Comparison of ENCODE assay signal across 10 cellular contexts in the genomic region with DNA sequence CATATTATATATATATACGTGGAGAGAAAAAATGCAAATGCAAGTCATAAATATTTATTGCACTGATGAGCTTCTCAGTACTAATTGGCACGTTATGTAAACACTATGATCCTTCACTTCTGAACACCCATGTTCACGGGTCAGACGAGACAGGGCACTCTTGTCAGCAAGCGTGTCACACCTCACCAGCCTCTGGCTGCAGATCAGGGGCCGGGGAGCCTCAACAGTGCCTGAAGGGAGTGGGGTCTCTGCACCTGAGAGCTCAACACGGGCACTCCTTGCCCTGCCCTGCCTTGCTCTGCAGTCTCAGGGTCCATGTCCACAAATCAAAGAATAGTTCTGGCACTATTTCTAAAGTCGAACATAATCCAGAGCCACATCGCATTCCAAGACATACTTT. TPM values are rescaled to one million over a fixed set of nuclear protein-coding genes. Genes with fewer than 3 reads are reported as not detected.
DNase-seq lines count a peak whose midpoint lies in the region; ATAC-seq, FAIRE-seq and TF ChIP-seq lines count a peak whose summit lies in the region.
"Had no signal": no experiment of that assay in that cellular context is flagged by ENCODE, and none has a peak within 500 bp of the region (broad histone marks: within the 10 kb centered on the region; RNA-seq: fewer than 3 reads in every experiment).

No MANE protein-coding gene starts in this region.

- no peak overlapping the region for H3K27ac ChIP-seq in CD4-positive, alpha-beta T cell (ENCODE audit: low read depth, low read length)
- H3K27ac ChIP-seq in H9 (ENCODE audit: insufficient read length, low read depth, low read length) (no peak overlapping the region), HepG2 (ENCODE audit: extremely low read length, insufficient read depth, low read length) (no peak overlapping the region)

- no peak overlapping the region for H3K23ac ChIP-seq in H9 (ENCODE audit: insufficient read length, low read depth, low read length)

- no peak for TF ChIP-seq RAD21 in HepG2 (CRISPR knock-in tag; IDR thresholded peaks at IDR 0.05)

- no peak overlapping the region for H2BK15ac ChIP-seq in H9 (ENCODE audit: low read depth, low read length)

- intact Hi-C loops in CD4-positive, alpha-beta T cell (cut with DNase I, micrococcal nuclease): loop anchor here (5.0 to 10.0 kb wide), 2 partner anchors 247 to 416 kb away; partner anchors contain the start of gene FOXJ3 (in 1 of the 2)
- intact Hi-C loops in HepG2 (cut with micrococcal nuclease; ENCODE audit: unreplicated experiment): no loop called here

- ATAC-seq in CD4-positive, alpha-beta T cell (ENCODE audit: poor library complexity): no peak
- ATAC-seq in activated naive CD4-positive, alpha-beta T cell treated with anti-CD3 and anti-CD28 coated beads, Interleukin-2, amount 50 U/mL, for 72 hours: no peak
- no peak for ATAC-seq in natural killer cell treated with Interleukin-12 subunit alpha and Interleukin-12 subunit beta and Interleukin-15 and Interleukin-18, amount 100 ng/mL, for 72 hours
- no peak for ATAC-seq in HepG2
- no peak for ATAC-seq in activated CD4-positive, CD25-positive, alpha-beta regulatory T cell treated with anti-CD3 and anti-CD28 coated beads, Interleukin-2, amount 50 U/mL, for 24 hours

- no peaks in the 10 kb centered on the region for H3K27me3 Mint-ChIP-seq in CD4-positive, alpha-beta T cell
- H3K27me3 Mint-ChIP-seq in H9 (ENCODE audit: low read depth): peaks cover 59% of the 10 kb centered on the region
- H3K27me3 Mint-ChIP-seq in natural killer cell treated with Interleukin-12 subunit alpha and Interleukin-12 subunit beta and Interleukin-15 and Interleukin-18, amount 100 ng/mL, for 72 hours: no peaks in the 10 kb centered on the region

- no peak overlapping the region for H2AK5ac ChIP-seq in H9 (ENCODE audit: insufficient read length, low read length)

- H3K4me1 ChIP-seq in H9 (ENCODE audit: insufficient read depth, low read length): peaks cover 7% of the 10 kb centered on the region
- no peaks in the 10 kb centered on the region for H3K4me1 ChIP-seq in HepG2 (ENCODE audit: insufficient read depth, low read length)

- H4K20me1 ChIP-seq in H9 (ENCODE audit: control insufficient read depth, insufficient read depth, insufficient read length) (no peaks in the 10 kb centered on the region), HepG2 (ENCODE audit: insufficient read depth, low read length) (no peaks in the 10 kb centered on the region)

- no peak overlapping the region for H3K4me3 ChIP-seq in HepG2 (replicated peaks in 1 of 3; ENCODE audit: insufficient read depth in 1 of 3, low read depth in 2 of 3, low read length in 3 of 3)

- no peak for TF ChIP-seq EP300 in HepG2 (IDR thresholded peaks at IDR 0.05; ENCODE audit: low read depth in 2 of 2, low read length in 2 of 2)
- no peak for TF ChIP-seq EP300 in HepG2 (CRISPR knock-in tag; IDR thresholded peaks at IDR 0.05; ENCODE audit: borderline replicate concordance)

- H3K36me3 ChIP-seq in HepG2 (replicated peaks in 1 of 2; ENCODE audit: control insufficient read depth in 1 of 2, insufficient read depth in 2 of 2, low read length in 2 of 2): no peaks in the 10 kb centered on the region
- H3K36me3 ChIP-seq: heart left ventricle had no signal

- H3K79me2 ChIP-seq in H9 (ENCODE audit: insufficient read depth, low read length) (no peaks in the 10 kb centered on the region), HepG2 (ENCODE audit: insufficient read depth, low read length) (no peaks in the 10 kb centered on the region)

- no CpG with 5 or more reads among the region's 9 CpGs for WGBS in H9 (ENCODE audit: extremely low coverage, insufficient read length, low lambda C conversion rate)
- 29% methylated on average over 9 of the region's 9 CpGs for WGBS in HepG2 (ENCODE audit: low lambda C conversion rate)

- in situ Hi-C loops in HepG2 (cut with HindIII; ENCODE audit: extremely low pct_ligation_motif_present, low pct_unique_long_range_greater_than_20kb): loop anchor here (10.0 kb wide), 1 partner anchor 56 kb away; no protein-coding TSS in a partner anchor

- H3K18ac ChIP-seq in H9 (ENCODE audit: insufficient read length, low read depth, low read length): no peak overlapping the region

- no peak overlapping the region for H3K14ac ChIP-seq in H9 (ENCODE audit: insufficient read depth, low read length)

- H2BK20ac ChIP-seq in H9 (ENCODE audit: low read depth, low read length, poor library complexity, severe bottlenecking): no peak overlapping the region

- no peak overlapping the region for H3K56ac ChIP-seq in H9 (ENCODE audit: insufficient read length, low read depth, low read length)

- CTCF ChIA-PET in CD4-positive, alpha-beta T cell (lab: Charles Lee): interaction anchor here (1.0 to 1.7 kb wide), 2 partner anchors 10 to 28 kb away, joined by 4 to 5 read pairs; no protein-coding TSS in a partner anchor
- CTCF ChIA-PET in HepG2 (lab: Yijun Ruan, JAX; ENCODE audit: low intra/inter-chr PET ratio, low total read pairs): no interaction called here

- peaks cover 4% of the 10 kb centered on the region for H3K9me3 Mint-ChIP-seq in CD4-positive, alpha-beta T cell
- H3K9me3 Mint-ChIP-seq in H9: peaks cover 4 to 6% of the 10 kb centered on the region in 2 experiments; a peak in 3 of 5 replicates
- peaks cover 0 to 11% of the 10 kb centered on the region in 2 donors for H3K9me3 Mint-ChIP-seq in activated naive CD4-positive, alpha-beta T cell treated with anti-CD3 and anti-CD28 coated beads, Interleukin-2, amount 50 U/mL, for 72 hours
- no peaks in the 10 kb centered on the region for H3K9me3 Mint-ChIP-seq in natural killer cell treated with Interleukin-12 subunit alpha and Interleukin-12 subunit beta and Interleukin-15 and Interleukin-18, amount 100 ng/mL, for 72 hours

- H2BK120ac ChIP-seq in H9 (ENCODE audit: low read depth, low read length, poor library complexity, severe bottlenecking): no peak overlapping the region

- H2AFZ ChIP-seq in H9 (ENCODE audit: low read length): no peak overlapping the region
- H2AFZ ChIP-seq in HepG2 (ENCODE audit: low read length): no peak overlapping the region

- no peak overlapping the region for H3T11ph ChIP-seq in H9 (ENCODE audit: low read length)

- H3K4me2 ChIP-seq in H9 (ENCODE audit: insufficient read depth, insufficient read length, low read length) (peak overlapping the region; percentile 82), HepG2 (ENCODE audit: low read depth, low read length) (no peak overlapping the region)

- H4K8ac ChIP-seq in H9 (replicated peaks; ENCODE audit: insufficient read length, low read depth, low read length): no peak overlapping the region

- no peak for TF ChIP-seq POLR2A in HepG2 (IDR thresholded peaks at IDR 0.05; ENCODE audit: insufficient read depth in 1 of 2, low read depth in 2 of 2, low read length in 2 of 2)

- no peaks in the 10 kb centered on the region for H3K9me3 ChIP-seq in CD4-positive, alpha-beta T cell (ENCODE audit: control insufficient read depth, low read length)
- H3K9me3 ChIP-seq in H9 (ENCODE audit: control insufficient read depth, low read depth, low read length): no peaks in the 10 kb centered on the region
- no peaks in the 10 kb centered on the region for H3K9me3 ChIP-seq in HepG2 (ENCODE audit: low read length)

- H3K27ac Mint-ChIP-seq in CD4-positive, alpha-beta T cell: peak overlapping the region; percentile 95
- H3K27ac Mint-ChIP-seq in H9: no peak overlapping the region
- peak overlapping the region; percentile 23 to 85 for H3K27ac Mint-ChIP-seq in activated naive CD4-positive, alpha-beta T cell treated with anti-CD3 and anti-CD28 coated beads, Interleukin-2, amount 50 U/mL, for 72 hours
- peak overlapping the region; percentile 87 to 94 for H3K27ac Mint-ChIP-seq in natural killer cell treated with Interleukin-12 subunit alpha and Interleukin-12 subunit beta and Interleukin-15 and Interleukin-18, amount 100 ng/mL, for 72 hours
- H3K27ac Mint-ChIP-seq: dendritic cell treated with granulocyte-macrophage colony-stimulating factor and Interleukin-4, amounts not matched to agents 40 ng/mL and 50 ng/mL, for 4 days had no signal

- H3K9ac ChIP-seq in H9 (ENCODE audit: extremely low read depth, insufficient read length, low read length) (no peak overlapping the region), HepG2 (ENCODE audit: insufficient read depth, low read depth, low read length) (no peak overlapping the region)

- H2BK12ac ChIP-seq in H9 (ENCODE audit: insufficient read length, low read depth, low read length): no peak overlapping the region

- DNase-seq in CD4-positive, alpha-beta T cell: no peak
- DNase-seq in H9 (no peak), GM19239 (ENCODE audit: insufficient read length, low spot score) (no peak), HepG2 (ENCODE audit: low spot score) (no peak), mesenteric fat pad (ENCODE audit: low spot score) (no peak)
- DNase-seq in activated naive CD4-positive, alpha-beta T cell treated with anti-CD3 and anti-CD28 coated beads, Interleukin-2, amount 50 U/mL, for 72 hours (ENCODE audit: low spot score in 2 of 2): no peak
- DNase-seq in natural killer cell treated with Interleukin-12 subunit alpha and Interleukin-12 subunit beta and Interleukin-15 and Interleukin-18, amount 100 ng/mL, for 72 hours (ENCODE audit: low spot score): no peak

- no peak overlapping the region for H2BK5ac ChIP-seq in H9 (ENCODE audit: insufficient read length, low read length)

- H3K4me3 Mint-ChIP-seq in CD4-positive, alpha-beta T cell: peak overlapping the region; percentile 84
- peak overlapping the region; percentile 54 to 60; a peak in 4 of 5 replicates for H3K4me3 Mint-ChIP-seq in H9
- peak overlapping the region; percentile 67 for H3K4me3 Mint-ChIP-seq in natural killer cell treated with Interleukin-12 subunit alpha and Interleukin-12 subunit beta and Interleukin-15 and Interleukin-18, amount 100 ng/mL, for 72 hours
- H3K4me3 Mint-ChIP-seq: dendritic cell treated with granulocyte-macrophage colony-stimulating factor and Interleukin-4, amounts not matched to agents 40 ng/mL and 50 ng/mL, for 4 days had no signal

- H3K36me3 Mint-ChIP-seq in CD4-positive, alpha-beta T cell (ENCODE audit: low read depth): no peaks in the 10 kb centered on the region
- 0 out of 7 replicates have a peak, but pooled peaks cover 0 to 4% (median 0%) of the 10 kb centered on the region in 3 experiments for H3K36me3 Mint-ChIP-seq in H9 (ENCODE audit: insufficient read depth in 1 of 3, low read depth in 3 of 3)
- H3K36me3 Mint-ChIP-seq in activated naive CD4-positive, alpha-beta T cell treated with anti-CD3 and anti-CD28 coated beads, Interleukin-2, amount 50 U/mL, for 72 hours: peaks cover 0 to 18% of the 10 kb centered on the region in 2 donors
- H3K36me3 Mint-ChIP-seq in natural killer cell treated with Interleukin-12 subunit alpha and Interleukin-12 subunit beta and Interleukin-15 and Interleukin-18, amount 100 ng/mL, for 72 hours: peaks cover 16% of the 10 kb centered on the region

- H3K23me2 ChIP-seq in H9 (ENCODE audit: insufficient read length, low read depth, low read length, poor library complexity, severe bottlenecking): peaks cover 12% of the 10 kb centered on the region

- H4K91ac ChIP-seq in H9 (ENCODE audit: insufficient read length, low read depth, low read length): no peak overlapping the region

- no peaks in the 10 kb centered on the region for H3K27me3 ChIP-seq in CD4-positive, alpha-beta T cell (ENCODE audit: control insufficient read depth, insufficient read depth, low read length)
- peaks cover 22% of the 10 kb centered on the region for H3K27me3 ChIP-seq in H9 (ENCODE audit: insufficient read depth, low read length)
- H3K27me3 ChIP-seq in HepG2 (ENCODE audit: control insufficient read depth in 1 of 2, insufficient read depth in 2 of 2, low read length in 2 of 2): peaks cover 1 to 19% of the 10 kb centered on the region in 2 experiments; a peak in 4 of 5 replicates

- POLR2A ChIA-PET in CD4-positive, alpha-beta T cell (lab: Charles Lee): interaction anchor here (1.2 to 7.1 kb wide), 10 partner anchors 9 to 168 kb away, joined by 4 to 108 read pairs (median 8); no protein-coding TSS in a partner anchor
- POLR2A ChIA-PET in HepG2 (lab: Yijun Ruan, JAX): no interaction called here

- H3K4ac ChIP-seq in H9 (ENCODE audit: low read depth, low read length): no peak overlapping the region

- no TSS peak for BruUV-seq in HepG2 (replicated peaks; lab: Mats Ljungman, UMichigan)

- no peaks in the 10 kb centered on the region for H3K79me1 ChIP-seq in H9 (ENCODE audit: insufficient read depth, low read depth, low read length, poor library complexity, severe bottlenecking)

- H3K4me1 Mint-ChIP-seq in CD4-positive, alpha-beta T cell (ENCODE audit: low read depth): peaks cover 70% of the 10 kb centered on the region
- H3K4me1 Mint-ChIP-seq in H9: peaks cover 30 to 32% of the 10 kb centered on the region in 2 experiments
- peaks cover 63 to 66% of the 10 kb centered on the region in 2 donors for H3K4me1 Mint-ChIP-seq in natural killer cell treated with Interleukin-12 subunit alpha and Interleukin-12 subunit beta and Interleukin-15 and Interleukin-18, amount 100 ng/mL, for 72 hours (ENCODE audit: low read depth in 2 of 2)

- no peak for TF ChIP-seq CTCF in CD4-positive, alpha-beta T cell (IDR thresholded peaks at IDR 0.05)
- TF ChIP-seq CTCF in H9 (conservative IDR thresholded peaks at IDR 0.05) (no peak), HepG2 (CRISPR knock-in tag; IDR thresholded peaks at IDR 0.05) (no peak)

- no peak overlapping the region for H4K5ac ChIP-seq in H9 (ENCODE audit: insufficient read length, low read depth, low read length)

- no peak for FAIRE-seq in GM19239 (lab: Jason Lieb, UNC)
- FAIRE-seq in HepG2 (lab: Jason Lieb, UNC): no peak

RNA-seq across cellular contexts. Expression of gene HIVEP3, which starts 0.4 kb away (rescaled TPM):
- 1 to 10 TPM; 5.1 to 5.4 TPM for total RNA-seq in CD4-positive, alpha-beta T cell
- 1.2 and 1.4 TPM in 2 replicates for total RNA-seq in H9 (2021)
- 10 to 100 TPM; 13.3 to 25.0 TPM for total RNA-seq in activated naive CD4-positive, alpha-beta T cell treated with anti-CD3 and anti-CD28 coated beads, Interleukin-2, amount 50 U/mL, for 72 hours
- total RNA-seq in natural killer cell treated with Interleukin-12 subunit alpha and Interleukin-12 subunit beta and Interleukin-15 and Interleukin-18, amount 100 ng/mL, for 72 hours: 10 to 100 TPM; 17.9 to 32.0 TPM
- total RNA-seq in HepG2 (2016; rRNA removed; fragmentation: Illumina TruSeq; extraction: Trizol): not detected in 2 replicates
- total RNA-seq in HepG2 (2016; cell fraction: cytosol; rRNA removed; fragmentation: Illumina TruSeq; extraction: Trizol; ENCODE audit: low read depth): 0.18 TPM in 1 of 2 replicates, not detected in the other
- not detected in 2 replicates for total RNA-seq in HepG2 (2016; cell fraction: insoluble cytoplasmic fraction; rRNA removed; fragmentation: Illumina TruSeq; extraction: Trizol)
- total RNA-seq in HepG2 (2016; cell fraction: membrane; rRNA removed; fragmentation: Illumina TruSeq; extraction: Trizol): not detected in 2 replicates
- total RNA-seq in HepG2 (2016; cell fraction: nucleus; rRNA removed; fragmentation: Illumina TruSeq; extraction: Trizol): not detected in 2 replicates
- 0.01 and 0.05 TPM in 2 replicates for polyA plus RNA-seq in HepG2 (2011; rRNA removed)
- polyA plus RNA-seq in HepG2 (2011; cell fraction: cytosol; rRNA removed): 0.01 and 0.03 TPM in 2 replicates
- not detected in 2 replicates for polyA plus RNA-seq in HepG2 (2011; cell fraction: nucleus; rRNA removed)
- polyA plus RNA-seq in HepG2 (2012): 0.01 TPM in 1 of 2 replicates, not detected in the other
- 0.11 and 0.15 TPM in 2 replicates for polyA plus RNA-seq in HepG2 (2016; cell fraction: cytosol; fragmentation: Illumina TruSeq; extraction: Trizol; ENCODE audit: low read depth)
- polyA plus RNA-seq in HepG2 (2016; cell fraction: insoluble cytoplasmic fraction; fragmentation: Illumina TruSeq; extraction: Trizol; ENCODE audit: low read depth): not detected in 2 replicates
- 0.17 and 0.19 TPM in 2 replicates for polyA plus RNA-seq in HepG2 (2016; cell fraction: membrane; fragmentation: Illumina TruSeq; extraction: Trizol; ENCODE audit: low read depth)
- polyA plus RNA-seq in HepG2 (2016; cell fraction: nucleus; fragmentation: Illumina TruSeq; extraction: Trizol; ENCODE audit: insufficient read depth, low read depth): not detected in 2 replicates
- polyA minus RNA-seq in HepG2 (2011; rRNA and poly(A)+ RNA removed; ENCODE audit: low replicate concordance): 0.70 TPM in 1 of 2 replicates, not detected in the other
- polyA minus RNA-seq in HepG2 (2011; cell fraction: cytosol; rRNA and poly(A)+ RNA removed): 0.49 TPM in 1 of 2 replicates, not detected in the other
- not detected in 2 replicates for polyA minus RNA-seq in HepG2 (2011; cell fraction: nucleus; rRNA and poly(A)+ RNA removed)
- 19.9 TPM for total RNA-seq in mesenteric fat pad

Comparison
In these comparisons a context has a peak if more than half of its experiments do, and no peak if none do; other contexts are left out.
1. H3K27ac Mint-ChIP-seq: peak in CD4-positive, alpha-beta T cell (single experiment), activated naive CD4-positive, alpha-beta T cell treated with anti-CD3 and anti-CD28 coated beads, Interleukin-2, amount 50 U/mL, for 72 hours (2 of 2) and natural killer cell treated with Interleukin-12 subunit alpha and Interleukin-12 subunit beta and Interleukin-15 and Interleukin-18, amount 100 ng/mL, for 72 hours (2 of 2); none in H9 (0 of 3).
2. Peak in every context shown above with its lines, with median percentiles within 50 percentile points of each other: H3K4me3 Mint-ChIP-seq.